Comparison of ENCODE assay signal across 8 cellular contexts in genomic region chr3:107928084-107928445, GRCh38.
DNase-seq lines count a peak whose midpoint lies in the region; ATAC-seq and TF ChIP-seq lines count a peak whose summit lies in the region.

No MANE protein-coding gene starts in this region.

- H3K27ac ChIP-seq in heart right ventricle (peak overlapping the region in 1 of 10 donors; percentile 5), ovary (no peak overlapping the region)

- no peak for TF ChIP-seq EP300 in ovary (IDR thresholded peaks at IDR 0.05)

- no peaks in the 10 kb centered on the region; the same call in 1 of the 2 replicates for H3K9me3 ChIP-seq in ES-I3 (ENCODE audit: control insufficient read depth, insufficient read depth, low read length)
- peaks cover 0 to 6% (median 0%) of the 10 kb centered on the region in 11 donors for H3K9me3 ChIP-seq in heart right ventricle
- no peaks in the 10 kb centered on the region for H3K9me3 ChIP-seq in ovary

- peaks cover 15% of the 10 kb centered on the region for H3K27me3 Mint-ChIP-seq in activated T-helper 2 cell treated with anti-CD3 and anti-CD28 coated beads, Interferon-gamma antibody, Interleukin-2, Interleukin-4, amounts not matched to agents 10 μg/mL and 5 μg/mL and 100 μg/mL, durations not matched to agents 14 hours and 24 hours and 36 hours (ENCODE audit: low read depth)

- H3K9ac ChIP-seq in ES-I3 (ENCODE audit: low read depth, low read length) = peak overlapping the region; percentile 72; the same call in 1 of the 2 replicates

- peaks cover 0 to 21% (median 0%) of the 10 kb centered on the region in 7 donors for H3K27me3 ChIP-seq in heart right ventricle
- no peaks in the 10 kb centered on the region for H3K27me3 ChIP-seq in ovary

- DNase-seq in HuH-7 (ENCODE audit: low spot score) (peak; percentile 52), heart right ventricle (no peak), ovary (peak in 1 of 5 donors; percentile 22), 8988T (no peak)
- peak; percentile 10 for DNase-seq in activated T-helper 2 cell treated with anti-CD3 and anti-CD28 coated beads, Interferon-gamma antibody, Interleukin-2, Interleukin-4, amounts not matched to agents 10 μg/mL and 5 μg/mL and 100 μg/mL, durations not matched to agents 14 hours and 24 hours and 36 hours (ENCODE audit: low spot score)

- 6 to 7% methylated on average over 8 of the region's 8 CpGs for WGBS in heart right ventricle, 2 donors
- 6 to 9% (median 6%) methylated on average over 8 of the region's 8 CpGs for WGBS in ovary, 3 donors

- no peaks in the 10 kb centered on the region for H3K36me3 Mint-ChIP-seq in activated T-helper 2 cell treated with anti-CD3 and anti-CD28 coated beads, Interferon-gamma antibody, Interleukin-2, Interleukin-4, amounts not matched to agents 10 μg/mL and 5 μg/mL and 100 μg/mL, durations not matched to agents 14 hours and 24 hours and 36 hours (ENCODE audit: low read depth)

- intact Hi-C loops in activated T-helper 2 cell treated with anti-CD3 and anti-CD28 coated beads, Interferon-gamma antibody, Interleukin-2, Interleukin-4, amounts not matched to agents 10 μg/mL and 5 μg/mL and 100 μg/mL, durations not matched to agents 14 hours and 24 hours and 36 hours (cut with micrococcal nuclease) = loop anchor here (5.0 to 10.0 kb wide), 5 partner anchors 59 to 691 kb away; no protein-coding TSS in a partner anchor
- intact Hi-C loops in heart right ventricle (cut with DNase I) (loop anchor here in 7 of 10 donors (5.0 to 10.0 kb wide), 9 partner anchors 246 to 693 kb away; partner anchors contain the start of gene IFT57 (in 1 of the 7)), ovary (cut with DNase I) (loop anchor here in 1 of 4 donors (10.0 kb wide), 2 partner anchors 243 to 297 kb away; partner anchors contain the start of gene IFT57)

- H3K4me1 ChIP-seq in ES-I3 (ENCODE audit: insufficient read depth, low read length) = no peaks in the 10 kb centered on the region
- peaks cover 0 to 18% (median 8%) of the 10 kb centered on the region in 9 donors for H3K4me1 ChIP-seq in heart right ventricle
- peaks cover 1% of the 10 kb centered on the region for H3K4me1 ChIP-seq in ovary (ENCODE audit: insufficient read depth)

- peak; percentile 19 for ATAC-seq in GM21390 (IDR thresholded peaks at IDR 0.05; ENCODE audit: unreplicated experiment)
- peak; percentile 29 to 72 (median 37) for ATAC-seq in heart right ventricle
- ATAC-seq in HG02840 (IDR thresholded peaks at IDR 0.05; ENCODE audit: low FRiP score, unreplicated experiment) = no peak

- H3K4me3 ChIP-seq in heart right ventricle (peak overlapping the region; percentile 23 to 72 (median 58)), ovary (peak overlapping the region; percentile 64)

- H3K9me3 Mint-ChIP-seq in activated T-helper 2 cell treated with anti-CD3 and anti-CD28 coated beads, Interferon-gamma antibody, Interleukin-2, Interleukin-4, amounts not matched to agents 10 μg/mL and 5 μg/mL and 100 μg/mL, durations not matched to agents 14 hours and 24 hours and 36 hours = no peaks in the 10 kb centered on the region

- peaks cover 15% of the 10 kb centered on the region for H3K4me1 Mint-ChIP-seq in activated T-helper 2 cell treated with anti-CD3 and anti-CD28 coated beads, Interferon-gamma antibody, Interleukin-2, Interleukin-4, amounts not matched to agents 10 μg/mL and 5 μg/mL and 100 μg/mL, durations not matched to agents 14 hours and 24 hours and 36 hours (ENCODE audit: low read depth)

- H3K36me3 ChIP-seq in ES-I3 (ENCODE audit: insufficient read depth, low read length) (no peaks in the 10 kb centered on the region), heart right ventricle (no peaks in the 10 kb centered on the region), ovary (no peaks in the 10 kb centered on the region)

- TF ChIP-seq CTCF in heart right ventricle (IDR thresholded peaks at IDR 0.05) (no peak), ovary (IDR thresholded peaks at IDR 0.05) (no peak)

- H3K27ac Mint-ChIP-seq in activated T-helper 2 cell treated with anti-CD3 and anti-CD28 coated beads, Interferon-gamma antibody, Interleukin-2, Interleukin-4, amounts not matched to agents 10 μg/mL and 5 μg/mL and 100 μg/mL, durations not matched to agents 14 hours and 24 hours and 36 hours = peak overlapping the region; percentile 77

- peak overlapping the region; percentile 90 for H3K4me3 Mint-ChIP-seq in activated T-helper 2 cell treated with anti-CD3 and anti-CD28 coated beads, Interferon-gamma antibody, Interleukin-2, Interleukin-4, amounts not matched to agents 10 μg/mL and 5 μg/mL and 100 μg/mL, durations not matched to agents 14 hours and 24 hours and 36 hours (ENCODE audit: low read depth)

- no peak for TF ChIP-seq POLR2A in ovary (IDR thresholded peaks at IDR 0.05)

Comparison
In these comparisons a context has a peak if more than half of its experiments do, and no peak if none do; other contexts are left out.
1. DNase-seq: peak in HuH-7 (single experiment) and activated T-helper 2 cell treated with anti-CD3 and anti-CD28 coated beads, Interferon-gamma antibody, Interleukin-2, Interleukin-4, amounts not matched to agents 10 μg/mL and 5 μg/mL and 100 μg/mL, durations not matched to agents 14 hours and 24 hours and 36 hours (single experiment); none in heart right ventricle (0 of 2) and 8988T (single experiment).